Comparison of ENCODE assay signal across 2 cellular contexts in genomic region chr11:45984192-45984591, GRCh38.
TF ChIP-seq lines count a peak whose summit lies in the region.

No MANE protein-coding gene starts in this region.

TF ChIP-seq in GM23338, 12 proteins besides CTCF, POLR2A, EP300 and RAD21:
- TF ChIP-seq REST (IDR thresholded peaks at IDR 0.05; ENCODE audit: unreplicated experiment): no peak
- no peak for TF ChIP-seq ZNF114 (CRISPR knock-in tag; IDR thresholded peaks at IDR 0.05)
- TF ChIP-seq POLR2AphosphoS5 (IDR thresholded peaks at IDR 0.05; ENCODE audit: low read depth): no peak
- TF ChIP-seq EZH2phosphoT487 (IDR thresholded peaks at IDR 0.05; ENCODE audit: unreplicated experiment): no peak
- TF ChIP-seq ZNF462 (CRISPR knock-in tag; IDR thresholded peaks at IDR 0.05): no peak
- no peak for TF ChIP-seq ZNF331 (CRISPR knock-in tag; IDR thresholded peaks at IDR 0.05; ENCODE audit: low read depth)
- TF ChIP-seq ETS1 (IDR thresholded peaks at IDR 0.05): no peak
- no peak for TF ChIP-seq NANOG (IDR thresholded peaks at IDR 0.05; ENCODE audit: borderline replicate concordance)
- no peak for TF ChIP-seq CREB1 (CRISPR knock-in tag; IDR thresholded peaks at IDR 0.05; ENCODE audit: low read depth)
- no peak for TF ChIP-seq EZH2 (IDR thresholded peaks at IDR 0.05; ENCODE audit: low read depth, unreplicated experiment)
- no peak for TF ChIP-seq STAT1 (IDR thresholded peaks at IDR 0.05; ENCODE audit: unreplicated experiment)
- TF ChIP-seq JUNB (IDR thresholded peaks at IDR 0.05; ENCODE audit: unreplicated experiment): no peak

TF ChIP-seq in WTC11, 78 proteins besides CTCF, POLR2A, EP300 and RAD21 (continued from another document):
- no peak for TF ChIP-seq USF2 (CRISPR knock-in tag; IDR thresholded peaks at IDR 0.05)
- no peak for TF ChIP-seq CDX4 (CRISPR knock-in tag; IDR thresholded peaks at IDR 0.05; ENCODE audit: borderline replicate concordance)
- TF ChIP-seq E2F5 (CRISPR knock-in tag; IDR thresholded peaks at IDR 0.05): no peak
- TF ChIP-seq ZNF317 (CRISPR knock-in tag; IDR thresholded peaks at IDR 0.05; ENCODE audit: borderline replicate concordance, low read depth): no peak
- no peak for TF ChIP-seq NR3C1 (CRISPR knock-in tag; conservative IDR thresholded peaks at IDR 0.05; ENCODE audit: low read depth)
- TF ChIP-seq ZNF416 (CRISPR knock-in tag; IDR thresholded peaks at IDR 0.05): no peak
- no peak for TF ChIP-seq IRF2 (CRISPR knock-in tag; IDR thresholded peaks at IDR 0.05; ENCODE audit: borderline replicate concordance, low read depth)
- no peak for TF ChIP-seq ETV6 (CRISPR knock-in tag; IDR thresholded peaks at IDR 0.05)
- no peak for TF ChIP-seq ZNF263 (CRISPR knock-in tag; IDR thresholded peaks at IDR 0.05; ENCODE audit: low read depth)
